Comparison of ENCODE assay signal across 28 cellular contexts in genomic region chr7:5792268-5792667, GRCh38.
"Had no signal": no experiment of that assay in that cellular context is flagged by ENCODE, and none has a peak within 500 bp of the region (broad histone marks: within the 10 kb centered on the region; RNA-seq: fewer than 3 reads in every experiment).

No MANE protein-coding gene starts in this region.

- H3K4me1 ChIP-seq: neural progenitor cell, parathyroid adenoma, psoas muscle, right lobe of liver, sigmoid colon, spleen, stomach, thyroid gland, tibial nerve, upper lobe of left lung, vagina had no signal

- H2AFZ ChIP-seq: neural progenitor cell, parathyroid adenoma had no signal

- H3K4me1 Mint-ChIP-seq: natural killer cell; nephron; stimulated activated memory B cell treated with anti-CD40 and anti-IgM and Interleukin-4, amounts not matched to agents 10 μg/mL and 1 μg/mL and 100 μg/mL, for 72 hours had no signal

- H3K27me3 Mint-ChIP-seq: progenitor cell of endocrine pancreas; stimulated activated memory B cell treated with anti-CD40 and anti-IgM and Interleukin-4, amounts not matched to agents 10 μg/mL and 1 μg/mL and 100 μg/mL, for 72 hours; stimulated activated naive CD8-positive, alpha-beta T cell treated with anti-CD3 and anti-CD28 coated beads, Interleukin-15, Interleukin-2, amounts not matched to agents 100 ng/mL and 50 ng/mL, for 24 hours had no signal

- H3K9ac ChIP-seq: neural progenitor cell, parathyroid adenoma had no signal

- ATAC-seq: natural killer cell; psoas muscle; right cardiac atrium; right lobe of liver; stimulated activated memory B cell treated with anti-CD40 and anti-IgM and Interleukin-4, amounts not matched to agents 10 μg/mL and 1 μg/mL and 100 μg/mL, for 72 hours had no signal

- H3K9me3 ChIP-seq: ovary, psoas muscle, right lobe of liver, sigmoid colon, spleen, stomach, thoracic aorta, thyroid gland, tibial nerve, upper lobe of left lung, vagina had no signal

- H3K36me3 Mint-ChIP-seq: natural killer cell; neural progenitor cell; stimulated activated memory B cell treated with anti-CD40 and anti-IgM and Interleukin-4, amounts not matched to agents 10 μg/mL and 1 μg/mL and 100 μg/mL, for 72 hours had no signal

- H3K9me3 Mint-ChIP-seq: natural killer cell; nephron; stimulated activated memory B cell treated with anti-CD40 and anti-IgM and Interleukin-4, amounts not matched to agents 10 μg/mL and 1 μg/mL and 100 μg/mL, for 72 hours; stimulated activated naive CD8-positive, alpha-beta T cell treated with anti-CD3 and anti-CD28 coated beads, Interleukin-15, Interleukin-2, amounts not matched to agents 100 ng/mL and 50 ng/mL, for 24 hours had no signal

- H3K4me2 ChIP-seq: neural progenitor cell had no signal

- H3K36me3 ChIP-seq: neural progenitor cell, ovary, right lobe of liver, sigmoid colon, spleen, stomach, thoracic aorta, thyroid gland, tibial nerve, upper lobe of left lung, vagina had no signal

- H3K79me2 ChIP-seq: parathyroid adenoma had no signal

- H3K4me3 ChIP-seq: neural progenitor cell, ovary, psoas muscle, right lobe of liver, sigmoid colon, spleen, stomach, thoracic aorta, thyroid gland, tibial nerve, upper lobe of left lung, vagina had no signal

- H3K27ac ChIP-seq: neural progenitor cell, ovary, parathyroid adenoma, psoas muscle, right lobe of liver, sigmoid colon, spleen, stomach, thoracic aorta, thyroid gland, tibial nerve, upper lobe of left lung, vagina had no signal

- H3K27ac Mint-ChIP-seq: natural killer cell; nephron; neural progenitor cell; progenitor cell of endocrine pancreas; stimulated activated memory B cell treated with anti-CD40 and anti-IgM and Interleukin-4, amounts not matched to agents 10 μg/mL and 1 μg/mL and 100 μg/mL, for 72 hours; stimulated activated naive CD8-positive, alpha-beta T cell treated with anti-CD3 and anti-CD28 coated beads, Interleukin-15, Interleukin-2, amounts not matched to agents 100 ng/mL and 50 ng/mL, for 24 hours had no signal

- H3K4me3 Mint-ChIP-seq: natural killer cell; nephron; neural progenitor cell; stimulated activated memory B cell treated with anti-CD40 and anti-IgM and Interleukin-4, amounts not matched to agents 10 μg/mL and 1 μg/mL and 100 μg/mL, for 72 hours; stimulated activated naive CD8-positive, alpha-beta T cell treated with anti-CD3 and anti-CD28 coated beads, Interleukin-15, Interleukin-2, amounts not matched to agents 100 ng/mL and 50 ng/mL, for 24 hours had no signal

- DNase-seq: natural killer cell; occipital lobe; ovary; psoas muscle; right cardiac atrium; right lobe of liver; sigmoid colon; small intestine; spleen; stimulated activated CD4-positive, alpha-beta T cell treated with anti-CD3 and anti-CD28 coated beads, Interleukin-12 subunit alpha, Interleukin-12 subunit beta, amount 100 ng/mL, for 4 hours; stimulated activated CD4-positive, alpha-beta T cell treated with anti-CD3 and anti-CD28 coated beads, Interleukin-1b, Interleukin-23, amount 100 ng/mL, for 48 hours; stimulated activated CD4-positive, alpha-beta T cell treated with anti-CD3 and anti-CD28 coated beads, Interleukin-4, amount 100 ng/mL, for 1 hour; stimulated activated CD4-positive, alpha-beta T cell treated with anti-CD3 and anti-CD28 coated beads, Interleukin-4, amount 100 ng/mL, for 4 hours; stimulated activated CD8-positive, alpha-beta memory T cell treated with anti-CD3 and anti-CD28 coated beads, Interleukin-4, amount 100 ng/mL, for 48 hours; stimulated activated naive CD4-positive, alpha-beta T cell treated with Interleukin-2 at 50 U/mL for 16 hours; stomach; thyroid gland; trophoblast cell; upper lobe of left lung had no signal

- H3K27me3 ChIP-seq: neural progenitor cell, ovary, right lobe of liver, sigmoid colon, spleen, stomach, thyroid gland, tibial nerve, upper lobe of left lung, vagina had no signal
